In genomic region chr2:28594029-28594368, GRCh38 we compare ENCODE assay signal across 8 cellular contexts.
DNase-seq lines count a peak whose midpoint lies in the region; ATAC-seq and TF ChIP-seq lines count a peak whose summit lies in the region.

No MANE protein-coding gene starts in this region.

- H3K4me1 Mint-ChIP-seq in activated CD8-positive, alpha-beta T cell treated with anti-CD3 and anti-CD28 coated beads, Interleukin-2, amount 10 ng/mL, durations not matched to agents 7 days and 5 days (ENCODE audit: low read depth) = peaks cover 28% of the 10 kb centered on the region

- no peaks in the 10 kb centered on the region for H3K36me3 Mint-ChIP-seq in activated CD8-positive, alpha-beta T cell treated with anti-CD3 and anti-CD28 coated beads, Interleukin-2, amount 10 ng/mL, durations not matched to agents 7 days and 5 days (ENCODE audit: low read depth)

- H3K4me3 ChIP-seq in heart right ventricle = peak overlapping the region in 5 of 10 donors; percentile 3 to 30 (median 29)
- no peak overlapping the region for H3K4me3 ChIP-seq in mesenchymal stem cell (ENCODE audit: insufficient read depth in 1 of 2, low read depth in 1 of 2, low read length in 2 of 2)
- H3K4me3 ChIP-seq in upper lobe of right lung = peak overlapping the region; percentile 3

- DNase-seq in heart right ventricle = no peak
- no peak for DNase-seq in cardiac septum (ENCODE audit: low spot score)
- no peak for DNase-seq in activated CD8-positive, alpha-beta T cell treated with anti-CD3 and anti-CD28 coated beads, Interleukin-2, amount 10 ng/mL, durations not matched to agents 7 days and 5 days
- DNase-seq in mesenchymal stem cell = no peak
- DNase-seq in upper lobe of right lung = no peak
- DNase-seq in NCI-H82 (lab: John Stamatoyannopoulos, UW) = no peak

- H3K27me3 Mint-ChIP-seq in activated CD8-positive, alpha-beta T cell treated with anti-CD3 and anti-CD28 coated beads, Interleukin-2, amount 10 ng/mL, durations not matched to agents 7 days and 5 days (ENCODE audit: low read depth) = no peaks in the 10 kb centered on the region

- no peaks in the 10 kb centered on the region for H3K36me3 ChIP-seq in heart right ventricle
- H3K36me3 ChIP-seq in mesenchymal stem cell (ENCODE audit: control insufficient read depth in 1 of 2, insufficient read depth in 2 of 2, low read depth in 1 of 2, low read length in 2 of 2) = no peaks in the 10 kb centered on the region
- H3K36me3 ChIP-seq in upper lobe of right lung = no peaks in the 10 kb centered on the region

- H3K27ac ChIP-seq in heart right ventricle (peak overlapping the region in 9 of 10 donors; percentile 70 to 95 (median 89)), mesenchymal stem cell (ENCODE audit: low read length, poor library complexity, severe bottlenecking) (no peak overlapping the region), upper lobe of right lung (peak overlapping the region; percentile 65)

- no peak overlapping the region for H3K4ac ChIP-seq in mesenchymal stem cell (ENCODE audit: low read depth in 1 of 2, low read length in 2 of 2)

- H3K9me3 ChIP-seq in heart right ventricle (no peaks in the 10 kb centered on the region), mesenchymal stem cell (ENCODE audit: control insufficient read depth, low read length) (no peaks in the 10 kb centered on the region), upper lobe of right lung (no peaks in the 10 kb centered on the region)

- CTCF ChIA-PET in activated CD8-positive, alpha-beta T cell treated with anti-CD3 and anti-CD28 coated beads, Interleukin-2, amount 10 ng/mL, durations not matched to agents 7 days and 5 days (lab: Charles Lee) = interaction anchor here (0.6 to 7.8 kb wide), 61 partner anchors 8 to 338 kb away, joined by 3 to 224 read pairs (median 5); partner anchors contain the start of genes PPP1CB and TRMT61B

- H2AFZ ChIP-seq in mesenchymal stem cell (ENCODE audit: low read depth, low read length) = no peak overlapping the region

- no peak for ATAC-seq in heart right ventricle
- ATAC-seq in activated CD8-positive, alpha-beta T cell treated with anti-CD3 and anti-CD28 coated beads, Interleukin-2, amount 10 ng/mL, durations not matched to agents 7 days and 5 days = peak; percentile 24
- ATAC-seq in upper lobe of right lung = no peak
- ATAC-seq in GM19023 (IDR thresholded peaks at IDR 0.05; ENCODE audit: unreplicated experiment) = no peak
- no peak for ATAC-seq in GM19351 (IDR thresholded peaks at IDR 0.05; ENCODE audit: unreplicated experiment)

- H3K14ac ChIP-seq in mesenchymal stem cell (ENCODE audit: low read length in 2 of 2) = no peak overlapping the region

- H3K79me1 ChIP-seq in mesenchymal stem cell (replicated peaks; ENCODE audit: low read length, poor library complexity, severe bottlenecking) = no peaks in the 10 kb centered on the region

- H3K4me1 ChIP-seq in heart right ventricle (peaks cover 0 to 41% (median 19%) of the 10 kb centered on the region in 9 donors), mesenchymal stem cell (ENCODE audit: control insufficient read depth, insufficient read depth, low read depth, low read length) (peaks cover 16% of the 10 kb centered on the region), upper lobe of right lung (peaks cover 9% of the 10 kb centered on the region)

- H2BK15ac ChIP-seq in mesenchymal stem cell (ENCODE audit: low read depth, poor library complexity, severe bottlenecking) = no peak overlapping the region

- H3K9ac ChIP-seq in mesenchymal stem cell (ENCODE audit: low read length) = peak overlapping the region; percentile 35

- H3K4me2 ChIP-seq in mesenchymal stem cell (ENCODE audit: low read length, poor library complexity, severe bottlenecking) = no peak overlapping the region

- H2BK120ac ChIP-seq in mesenchymal stem cell (ENCODE audit: low read depth, low read length) = no peak overlapping the region

- peak overlapping the region; percentile 11 to 38 for H3K18ac ChIP-seq in mesenchymal stem cell (ENCODE audit: low read depth in 1 of 2, low read length in 2 of 2)

- TF ChIP-seq CTCF in heart right ventricle (IDR thresholded peaks at IDR 0.05) (no peak), upper lobe of right lung (IDR thresholded peaks at IDR 0.05) (no peak)

- H3K27me3 ChIP-seq in heart right ventricle (no peaks in the 10 kb centered on the region), mesenchymal stem cell (ENCODE audit: control insufficient read depth in 1 of 2, insufficient read depth in 1 of 2, low read length in 2 of 2) (no peaks in the 10 kb centered on the region), upper lobe of right lung (no peaks in the 10 kb centered on the region)

- H3K4me3 Mint-ChIP-seq in activated CD8-positive, alpha-beta T cell treated with anti-CD3 and anti-CD28 coated beads, Interleukin-2, amount 10 ng/mL, durations not matched to agents 7 days and 5 days = no peak overlapping the region

- H2BK12ac ChIP-seq in mesenchymal stem cell (ENCODE audit: low read length in 2 of 2) = peak overlapping the region; percentile 38 to 78

- H2BK5ac ChIP-seq in mesenchymal stem cell (ENCODE audit: low read depth, low read length, poor library complexity, severe bottlenecking) = no peak overlapping the region

- WGBS in heart right ventricle, 2 donors = 33 to 45% methylated on average over 12 of the region's 12 CpGs
- WGBS in mesenchymal stem cell = no CpG with 5 or more reads among the region's 12 CpGs

- H4K8ac ChIP-seq in mesenchymal stem cell (ENCODE audit: low read length) = no peak overlapping the region

- H3K23ac ChIP-seq in mesenchymal stem cell (ENCODE audit: low read length in 2 of 2) = no peak overlapping the region

- no peak overlapping the region for H4K91ac ChIP-seq in mesenchymal stem cell (ENCODE audit: low read length)

- POLR2A ChIA-PET in activated CD8-positive, alpha-beta T cell treated with anti-CD3 and anti-CD28 coated beads, Interleukin-2, amount 10 ng/mL, durations not matched to agents 7 days and 5 days (lab: Charles Lee) = interaction anchor here (0.5 to 1.9 kb wide), 5 partner anchors 18 to 159 kb away, joined by 3 to 8 read pairs (median 4); partner anchors contain the start of gene PPP1CB

- no peaks in the 10 kb centered on the region for H3K9me3 Mint-ChIP-seq in activated CD8-positive, alpha-beta T cell treated with anti-CD3 and anti-CD28 coated beads, Interleukin-2, amount 10 ng/mL, durations not matched to agents 7 days and 5 days (ENCODE audit: insufficient read depth)

- peak overlapping the region; percentile 60 for H3K27ac Mint-ChIP-seq in activated CD8-positive, alpha-beta T cell treated with anti-CD3 and anti-CD28 coated beads, Interleukin-2, amount 10 ng/mL, durations not matched to agents 7 days and 5 days

- intact Hi-C loops in heart right ventricle (cut with DNase I) = loop anchor here in 9 of 10 donors (1.0 to 10.0 kb wide), 11 partner anchors 28 to 221 kb away; partner anchors contain the start of genes PPP1CB (in 4 of the 9) and SPDYA (in 1 of the 9)
- intact Hi-C loops in cardiac septum (cut with DNase I) = loop anchor here (1.0 to 10.0 kb wide), 6 partner anchors 41 to 301 kb away; partner anchors contain the start of genes PPP1CB, SPDYA and WDR43
- intact Hi-C loops in upper lobe of right lung (cut with DNase I) = loop anchor here (10.0 kb wide), 1 partner anchor 161 kb away; the partner anchor contains the start of gene PPP1CB

- H2AK5ac ChIP-seq in mesenchymal stem cell (ENCODE audit: low read length, severe bottlenecking) = peak overlapping the region; percentile 56
